Comparison of ENCODE assay signal across 1 cellular context in the genomic region with DNA sequence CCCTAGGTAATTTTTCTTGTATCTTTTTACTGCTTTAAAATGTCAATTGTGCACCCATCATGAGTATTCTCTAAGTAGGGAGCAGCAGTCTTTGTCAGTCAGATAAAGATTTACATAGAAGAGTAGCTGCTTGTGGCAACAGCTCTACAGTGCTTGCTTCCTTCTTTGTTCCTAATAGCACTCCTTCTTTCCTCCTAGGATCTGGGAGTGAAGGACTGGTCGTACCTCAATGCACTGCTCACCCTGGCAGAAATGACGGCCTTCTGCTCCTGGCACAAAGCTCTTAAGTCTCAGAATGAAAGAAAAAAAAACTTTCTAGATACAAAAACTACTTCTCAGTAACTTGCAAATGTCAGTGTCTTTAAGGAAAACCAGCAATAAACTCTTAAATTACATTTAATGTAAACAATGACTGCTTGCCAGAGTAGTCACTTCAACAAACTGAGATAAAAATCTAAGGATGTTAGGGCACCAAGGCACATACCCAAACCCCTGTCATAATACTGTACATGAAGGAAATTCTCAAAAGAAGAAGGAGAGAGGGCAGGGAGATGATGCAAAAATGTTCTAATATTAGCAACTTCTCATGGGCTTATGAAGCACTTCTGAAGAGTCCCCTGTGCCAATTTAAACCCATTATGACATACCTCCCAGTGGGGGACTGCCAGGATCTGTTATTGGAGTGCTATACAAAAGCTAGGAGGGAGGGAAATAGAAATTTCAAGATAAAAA.
TF ChIP-seq lines count a peak whose summit lies in the region.

No MANE protein-coding gene starts in this region.

TF ChIP-seq in HEK293, 187 proteins besides CTCF, POLR2A, EP300 and RAD21 (continued from another document and continues in another):
- TF ChIP-seq, protein P1, sequence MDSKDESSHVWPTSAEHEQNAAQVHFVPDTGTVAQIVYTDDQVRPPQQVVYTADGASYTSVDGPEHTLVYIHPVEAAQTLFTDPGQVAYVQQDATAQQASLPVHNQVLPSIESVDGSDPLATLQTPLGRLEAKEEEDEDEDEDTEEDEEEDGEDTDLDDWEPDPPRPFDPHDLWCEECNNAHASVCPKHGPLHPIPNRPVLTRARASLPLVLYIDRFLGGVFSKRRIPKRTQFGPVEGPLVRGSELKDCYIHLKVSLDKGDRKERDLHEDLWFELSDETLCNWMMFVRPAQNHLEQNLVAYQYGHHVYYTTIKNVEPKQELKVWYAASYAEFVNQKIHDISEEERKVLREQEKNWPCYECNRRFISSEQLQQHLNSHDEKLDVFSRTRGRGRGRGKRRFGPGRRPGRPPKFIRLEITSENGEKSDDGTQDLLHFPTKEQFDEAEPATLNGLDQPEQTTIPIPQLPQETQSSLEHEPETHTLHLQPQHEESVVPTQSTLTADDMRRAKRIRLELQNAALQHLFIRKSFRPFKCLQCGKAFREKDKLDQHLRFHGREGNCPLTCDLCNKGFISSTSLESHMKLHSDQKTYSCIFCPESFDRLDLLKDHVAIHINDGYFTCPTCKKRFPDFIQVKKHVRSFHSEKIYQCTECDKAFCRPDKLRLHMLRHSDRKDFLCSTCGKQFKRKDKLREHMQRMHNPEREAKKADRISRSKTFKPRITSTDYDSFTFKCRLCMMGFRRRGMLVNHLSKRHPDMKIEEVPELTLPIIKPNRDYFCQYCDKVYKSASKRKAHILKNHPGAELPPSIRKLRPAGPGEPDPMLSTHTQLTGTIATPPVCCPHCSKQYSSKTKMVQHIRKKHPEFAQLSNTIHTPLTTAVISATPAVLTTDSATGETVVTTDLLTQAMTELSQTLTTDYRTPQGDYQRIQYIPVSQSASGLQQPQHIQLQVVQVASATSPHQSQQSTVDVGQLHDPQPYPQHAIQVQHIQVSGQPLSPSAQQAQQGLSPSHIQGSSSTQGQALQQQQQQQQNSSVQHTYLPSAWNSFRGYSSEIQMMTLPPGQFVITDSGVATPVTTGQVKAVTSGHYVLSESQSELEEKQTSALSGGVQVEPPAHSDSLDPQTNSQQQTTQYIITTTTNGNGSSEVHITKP (tag by site-specific recombination; IDR thresholded peaks at IDR 0.05): peak; percentile 57
- TF ChIP-seq ZBTB17 (tag by site-specific recombination; IDR thresholded peaks at IDR 0.05) (peak; percentile 70; the same call in 1 of the 2 replicates), OSR2 (tag by site-specific recombination; IDR thresholded peaks at IDR 0.05) (peak; percentile 79; the same call in 1 of the 2 replicates), ZNF341 (tag by site-specific recombination; IDR thresholded peaks at IDR 0.05; ENCODE audit: low read depth) (no peak), RBAK (tag by site-specific recombination; IDR thresholded peaks at IDR 0.05) (no peak), TRIM28 (IDR thresholded peaks at IDR 0.05; ENCODE audit: borderline replicate concordance, low read length) (peak; percentile 65; the same call in 1 of the 2 replicates), IKZF3 (tag by site-specific recombination; IDR thresholded peaks at IDR 0.05) (peak; percentile 94), ZBTB21 (tag by site-specific recombination; IDR thresholded peaks at IDR 0.05) (peak; percentile 57), FEZF1 (tag by site-specific recombination; IDR thresholded peaks at IDR 0.05) (peak; percentile 80), ZFP69B (tag by site-specific recombination; IDR thresholded peaks at IDR 0.05) (0 out of 2 replicates have a peak, but pooled peaks have one; percentile 48), ZBTB8A (tag by site-specific recombination; IDR thresholded peaks at IDR 0.05) (peak; percentile 41; the same call in 1 of the 2 replicates), OVOL3 (tag by site-specific recombination; IDR thresholded peaks at IDR 0.05) (no peak), ZNF776 (tag by site-specific recombination; IDR thresholded peaks at IDR 0.05; ENCODE audit: borderline replicate concordance) (no peak), ZNF366 (tag by site-specific recombination; conservative IDR thresholded peaks at IDR 0.05) (peak; percentile 64; the same call in 1 of the 2 replicates), ZEB2 (tag by site-specific recombination; IDR thresholded peaks at IDR 0.05) (peak; percentile 84; the same call in 1 of the 2 replicates), ZNF558 (tag by site-specific recombination; IDR thresholded peaks at IDR 0.05) (peak; percentile 71; the same call in 1 of the 2 replicates), ZNF600 (tag by site-specific recombination; IDR thresholded peaks at IDR 0.05) (peak; percentile 53; the same call in 1 of the 2 replicates), ZNF24 (tag by site-specific recombination; IDR thresholded peaks at IDR 0.05) (peak; percentile 60; the same call in 1 of the 2 replicates), ZNF561 (tag by site-specific recombination; IDR thresholded peaks at IDR 0.05; ENCODE audit: borderline replicate concordance) (0 out of 2 replicates have a peak, but pooled peaks have one; percentile 29), ZNF324 (tag by site-specific recombination; IDR thresholded peaks at IDR 0.05) (0 out of 2 replicates have a peak, but pooled peaks have one; percentile 47), SP7 (tag by site-specific recombination; IDR thresholded peaks at IDR 0.05) (peak; percentile 65), ZNF394 (tag by site-specific recombination; IDR thresholded peaks at IDR 0.05; ENCODE audit: borderline replicate concordance) (no peak), ZNF10 (tag by site-specific recombination; IDR thresholded peaks at IDR 0.05) (0 out of 2 replicates have a peak, but pooled peaks have one; percentile 10), GFI1B (tag by site-specific recombination; IDR thresholded peaks at IDR 0.05) (no peak), ZNF48 (tag by site-specific recombination; IDR thresholded peaks at IDR 0.05) (no peak), ZNF629 (tag by site-specific recombination; IDR thresholded peaks at IDR 0.05) (peak; percentile 64), ZIC2 (tag by site-specific recombination; IDR thresholded peaks at IDR 0.05) (peak; percentile 49; the same call in 1 of the 2 replicates), ZNF473 (tag by site-specific recombination; IDR thresholded peaks at IDR 0.05) (no peak)
- TF ChIP-seq, protein P2, sequence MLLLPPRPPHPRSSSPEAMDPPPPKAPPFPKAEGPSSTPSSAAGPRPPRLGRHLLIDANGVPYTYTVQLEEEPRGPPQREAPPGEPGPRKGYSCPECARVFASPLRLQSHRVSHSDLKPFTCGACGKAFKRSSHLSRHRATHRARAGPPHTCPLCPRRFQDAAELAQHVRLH (tag by site-specific recombination; IDR thresholded peaks at IDR 0.05): no peak
- TF ChIP-seq, protein P3, sequence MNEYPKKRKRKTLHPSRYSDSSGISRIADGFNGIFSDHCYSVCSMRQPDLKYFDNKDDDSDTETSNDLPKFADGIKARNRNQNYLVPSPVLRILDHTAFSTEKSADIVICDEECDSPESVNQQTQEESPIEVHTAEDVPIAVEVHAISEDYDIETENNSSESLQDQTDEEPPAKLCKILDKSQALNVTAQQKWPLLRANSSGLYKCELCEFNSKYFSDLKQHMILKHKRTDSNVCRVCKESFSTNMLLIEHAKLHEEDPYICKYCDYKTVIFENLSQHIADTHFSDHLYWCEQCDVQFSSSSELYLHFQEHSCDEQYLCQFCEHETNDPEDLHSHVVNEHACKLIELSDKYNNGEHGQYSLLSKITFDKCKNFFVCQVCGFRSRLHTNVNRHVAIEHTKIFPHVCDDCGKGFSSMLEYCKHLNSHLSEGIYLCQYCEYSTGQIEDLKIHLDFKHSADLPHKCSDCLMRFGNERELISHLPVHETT (tag by site-specific recombination; IDR thresholded peaks at IDR 0.05): 0 out of 2 replicates have a peak, but pooled peaks have one; percentile 20
- TF ChIP-seq, protein P4, sequence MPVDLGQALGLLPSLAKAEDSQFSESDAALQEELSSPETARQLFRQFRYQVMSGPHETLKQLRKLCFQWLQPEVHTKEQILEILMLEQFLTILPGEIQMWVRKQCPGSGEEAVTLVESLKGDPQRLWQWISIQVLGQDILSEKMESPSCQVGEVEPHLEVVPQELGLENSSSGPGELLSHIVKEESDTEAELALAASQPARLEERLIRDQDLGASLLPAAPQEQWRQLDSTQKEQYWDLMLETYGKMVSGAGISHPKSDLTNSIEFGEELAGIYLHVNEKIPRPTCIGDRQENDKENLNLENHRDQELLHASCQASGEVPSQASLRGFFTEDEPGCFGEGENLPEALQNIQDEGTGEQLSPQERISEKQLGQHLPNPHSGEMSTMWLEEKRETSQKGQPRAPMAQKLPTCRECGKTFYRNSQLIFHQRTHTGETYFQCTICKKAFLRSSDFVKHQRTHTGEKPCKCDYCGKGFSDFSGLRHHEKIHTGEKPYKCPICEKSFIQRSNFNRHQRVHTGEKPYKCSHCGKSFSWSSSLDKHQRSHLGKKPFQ (tag by site-specific recombination; IDR thresholded peaks at IDR 0.05): no peak
- TF ChIP-seq, protein P5, sequence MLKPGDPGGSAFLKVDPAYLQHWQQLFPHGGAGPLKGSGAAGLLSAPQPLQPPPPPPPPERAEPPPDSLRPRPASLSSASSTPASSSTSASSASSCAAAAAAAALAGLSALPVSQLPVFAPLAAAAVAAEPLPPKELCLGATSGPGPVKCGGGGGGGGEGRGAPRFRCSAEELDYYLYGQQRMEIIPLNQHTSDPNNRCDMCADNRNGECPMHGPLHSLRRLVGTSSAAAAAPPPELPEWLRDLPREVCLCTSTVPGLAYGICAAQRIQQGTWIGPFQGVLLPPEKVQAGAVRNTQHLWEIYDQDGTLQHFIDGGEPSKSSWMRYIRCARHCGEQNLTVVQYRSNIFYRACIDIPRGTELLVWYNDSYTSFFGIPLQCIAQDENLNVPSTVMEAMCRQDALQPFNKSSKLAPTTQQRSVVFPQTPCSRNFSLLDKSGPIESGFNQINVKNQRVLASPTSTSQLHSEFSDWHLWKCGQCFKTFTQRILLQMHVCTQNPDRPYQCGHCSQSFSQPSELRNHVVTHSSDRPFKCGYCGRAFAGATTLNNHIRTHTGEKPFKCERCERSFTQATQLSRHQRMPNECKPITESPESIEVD (tag by site-specific recombination; IDR thresholded peaks at IDR 0.05): peak; percentile 99
- TF ChIP-seq, protein P6, sequence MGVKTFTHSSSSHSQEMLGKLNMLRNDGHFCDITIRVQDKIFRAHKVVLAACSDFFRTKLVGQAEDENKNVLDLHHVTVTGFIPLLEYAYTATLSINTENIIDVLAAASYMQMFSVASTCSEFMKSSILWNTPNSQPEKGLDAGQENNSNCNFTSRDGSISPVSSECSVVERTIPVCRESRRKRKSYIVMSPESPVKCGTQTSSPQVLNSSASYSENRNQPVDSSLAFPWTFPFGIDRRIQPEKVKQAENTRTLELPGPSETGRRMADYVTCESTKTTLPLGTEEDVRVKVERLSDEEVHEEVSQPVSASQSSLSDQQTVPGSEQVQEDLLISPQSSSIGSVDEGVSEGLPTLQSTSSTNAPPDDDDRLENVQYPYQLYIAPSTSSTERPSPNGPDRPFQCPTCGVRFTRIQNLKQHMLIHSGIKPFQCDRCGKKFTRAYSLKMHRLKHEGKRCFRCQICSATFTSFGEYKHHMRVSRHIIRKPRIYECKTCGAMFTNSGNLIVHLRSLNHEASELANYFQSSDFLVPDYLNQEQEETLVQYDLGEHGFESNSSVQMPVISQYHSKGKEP (tag by site-specific recombination; IDR thresholded peaks at IDR 0.05): peak; percentile 69; the same call in 1 of the 2 replicates
- TF ChIP-seq, protein P7, sequence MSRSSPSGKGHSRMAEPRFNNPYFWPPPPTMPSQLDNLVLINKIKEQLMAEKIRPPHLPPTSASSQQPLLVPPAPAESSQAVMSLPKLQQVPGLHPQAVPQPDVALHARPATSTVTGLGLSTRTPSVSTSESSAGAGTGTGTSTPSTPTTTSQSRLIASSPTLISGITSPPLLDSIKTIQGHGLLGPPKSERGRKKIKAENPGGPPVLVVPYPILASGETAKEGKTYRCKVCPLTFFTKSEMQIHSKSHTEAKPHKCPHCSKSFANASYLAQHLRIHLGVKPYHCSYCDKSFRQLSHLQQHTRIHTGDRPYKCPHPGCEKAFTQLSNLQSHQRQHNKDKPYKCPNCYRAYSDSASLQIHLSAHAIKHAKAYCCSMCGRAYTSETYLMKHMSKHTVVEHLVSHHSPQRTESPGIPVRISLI (tag by site-specific recombination; IDR thresholded peaks at IDR 0.05): peak; percentile 43; the same call in 1 of the 2 replicates
- TF ChIP-seq, protein P8, sequence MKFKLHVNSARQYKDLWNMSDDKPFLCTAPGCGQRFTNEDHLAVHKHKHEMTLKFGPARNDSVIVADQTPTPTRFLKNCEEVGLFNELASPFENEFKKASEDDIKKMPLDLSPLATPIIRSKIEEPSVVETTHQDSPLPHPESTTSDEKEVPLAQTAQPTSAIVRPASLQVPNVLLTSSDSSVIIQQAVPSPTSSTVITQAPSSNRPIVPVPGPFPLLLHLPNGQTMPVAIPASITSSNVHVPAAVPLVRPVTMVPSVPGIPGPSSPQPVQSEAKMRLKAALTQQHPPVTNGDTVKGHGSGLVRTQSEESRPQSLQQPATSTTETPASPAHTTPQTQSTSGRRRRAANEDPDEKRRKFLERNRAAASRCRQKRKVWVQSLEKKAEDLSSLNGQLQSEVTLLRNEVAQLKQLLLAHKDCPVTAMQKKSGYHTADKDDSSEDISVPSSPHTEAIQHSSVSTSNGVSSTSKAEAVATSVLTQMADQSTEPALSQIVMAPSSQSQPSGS (tag by site-specific recombination; IDR thresholded peaks at IDR 0.05; ENCODE audit: low read depth): peak; percentile 74
- TF ChIP-seq, protein P9, sequence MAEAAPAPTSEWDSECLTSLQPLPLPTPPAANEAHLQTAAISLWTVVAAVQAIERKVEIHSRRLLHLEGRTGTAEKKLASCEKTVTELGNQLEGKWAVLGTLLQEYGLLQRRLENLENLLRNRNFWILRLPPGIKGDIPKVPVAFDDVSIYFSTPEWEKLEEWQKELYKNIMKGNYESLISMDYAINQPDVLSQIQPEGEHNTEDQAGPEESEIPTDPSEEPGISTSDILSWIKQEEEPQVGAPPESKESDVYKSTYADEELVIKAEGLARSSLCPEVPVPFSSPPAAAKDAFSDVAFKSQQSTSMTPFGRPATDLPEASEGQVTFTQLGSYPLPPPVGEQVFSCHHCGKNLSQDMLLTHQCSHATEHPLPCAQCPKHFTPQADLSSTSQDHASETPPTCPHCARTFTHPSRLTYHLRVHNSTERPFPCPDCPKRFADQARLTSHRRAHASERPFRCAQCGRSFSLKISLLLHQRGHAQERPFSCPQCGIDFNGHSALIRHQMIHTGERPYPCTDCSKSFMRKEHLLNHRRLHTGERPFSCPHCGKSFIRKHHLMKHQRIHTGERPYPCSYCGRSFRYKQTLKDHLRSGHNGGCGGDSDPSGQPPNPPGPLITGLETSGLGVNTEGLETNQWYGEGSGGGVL (tag by site-specific recombination; IDR thresholded peaks at IDR 0.05): peak; percentile 81
- TF ChIP-seq, protein P10, sequence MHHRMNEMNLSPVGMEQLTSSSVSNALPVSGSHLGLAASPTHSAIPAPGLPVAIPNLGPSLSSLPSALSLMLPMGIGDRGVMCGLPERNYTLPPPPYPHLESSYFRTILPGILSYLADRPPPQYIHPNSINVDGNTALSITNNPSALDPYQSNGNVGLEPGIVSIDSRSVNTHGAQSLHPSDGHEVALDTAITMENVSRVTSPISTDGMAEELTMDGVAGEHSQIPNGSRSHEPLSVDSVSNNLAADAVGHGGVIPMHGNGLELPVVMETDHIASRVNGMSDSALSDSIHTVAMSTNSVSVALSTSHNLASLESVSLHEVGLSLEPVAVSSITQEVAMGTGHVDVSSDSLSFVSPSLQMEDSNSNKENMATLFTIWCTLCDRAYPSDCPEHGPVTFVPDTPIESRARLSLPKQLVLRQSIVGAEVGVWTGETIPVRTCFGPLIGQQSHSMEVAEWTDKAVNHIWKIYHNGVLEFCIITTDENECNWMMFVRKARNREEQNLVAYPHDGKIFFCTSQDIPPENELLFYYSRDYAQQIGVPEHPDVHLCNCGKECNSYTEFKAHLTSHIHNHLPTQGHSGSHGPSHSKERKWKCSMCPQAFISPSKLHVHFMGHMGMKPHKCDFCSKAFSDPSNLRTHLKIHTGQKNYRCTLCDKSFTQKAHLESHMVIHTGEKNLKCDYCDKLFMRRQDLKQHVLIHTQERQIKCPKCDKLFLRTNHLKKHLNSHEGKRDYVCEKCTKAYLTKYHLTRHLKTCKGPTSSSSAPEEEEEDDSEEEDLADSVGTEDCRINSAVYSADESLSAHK (tag by site-specific recombination; IDR thresholded peaks at IDR 0.05): peak; percentile 61
